ENCODE assay signal across 9 cellular contexts in genomic region chr12:51868821-51869489, GRCh38. TPM values are rescaled to one million over a fixed set of nuclear protein-coding genes. Genes with fewer than 3 reads are reported as not detected.
DNase-seq lines count a peak whose midpoint lies in the region; ATAC-seq and TF ChIP-seq lines count a peak whose summit lies in the region.
"Had no signal": no experiment of that assay in that cellular context is flagged by ENCODE, and none has a peak within 500 bp of the region (broad histone marks: within the 10 kb centered on the region; RNA-seq: fewer than 3 reads in every experiment).

No MANE protein-coding gene starts in this region.

- DNase-seq in CD8-positive, alpha-beta T cell, result no peak
- DNase-seq in NCI-H82 treated with DMSO at 0.1 percent for 48 hours (lab: John Stamatoyannopoulos, UW; ENCODE audit: unreplicated experiment), result peak; percentile 46
- no peak for DNase-seq in Right ventricle myocardium superior
- no peak for DNase-seq in progenitor cell of endocrine pancreas (ENCODE audit: low spot score, unreplicated experiment)
- DNase-seq in SHP77 treated with DMSO at 0.1 percent for 48 hours (lab: John Stamatoyannopoulos, UW), result no peak
- DNase-seq in GM13977 (ENCODE audit: low spot score), result no peak
- DNase-seq in cerebellar nuclear complex (lab: John Stamatoyannopoulos, UW), result no peak
- no peak for DNase-seq in HK-2 (ENCODE audit: unreplicated experiment)
- DNase-seq: stimulated activated CD4-positive, alpha-beta T cell treated with anti-CD3 and anti-CD28 coated beads, Interleukin-1b, Interleukin-23, amount 100 ng/mL, for 48 hours had no signal

- peaks cover 51% of the 10 kb centered on the region for H3K27me3 Mint-ChIP-seq in CD8-positive, alpha-beta T cell (ENCODE audit: low read depth)
- H3K27me3 Mint-ChIP-seq in progenitor cell of endocrine pancreas, result peaks cover 67% of the 10 kb centered on the region

- H3K4me1 Mint-ChIP-seq in CD8-positive, alpha-beta T cell (ENCODE audit: low read depth), result peaks cover 16% of the 10 kb centered on the region
- peaks cover 19% of the 10 kb centered on the region for H3K4me1 Mint-ChIP-seq in progenitor cell of endocrine pancreas (ENCODE audit: low read depth)

- no peak for ATAC-seq in CD8-positive, alpha-beta T cell
- peak; percentile 41 for ATAC-seq in Right ventricle myocardium superior (ENCODE audit: poor library complexity)

- H3K4me3 Mint-ChIP-seq in CD8-positive, alpha-beta T cell, result peak overlapping the region; percentile 32
- peak overlapping the region; percentile 68 for H3K4me3 Mint-ChIP-seq in progenitor cell of endocrine pancreas (ENCODE audit: low read depth)

- H3K36me3 ChIP-seq in CD8-positive, alpha-beta T cell (ENCODE audit: insufficient read depth, low read length), result no peaks in the 10 kb centered on the region

- H3K4me3 ChIP-seq in CD8-positive, alpha-beta T cell (ENCODE audit: low read depth, low read length), result peak overlapping the region; percentile 41

- TF ChIP-seq CTCF in CD8-positive, alpha-beta T cell (IDR thresholded peaks at IDR 0.05), result no peak
- TF ChIP-seq CTCF in progenitor cell of endocrine pancreas (IDR thresholded peaks at IDR 0.05; ENCODE audit: unreplicated experiment) (peak; percentile 12), GM13977 (IDR thresholded peaks at IDR 0.05; ENCODE audit: extremely low read depth, insufficient read depth, missing control alignments) (no peak)

- POLR2A ChIA-PET in CD8-positive, alpha-beta T cell (lab: Charles Lee), result no interaction called here

- no peak overlapping the region for H3K27ac Mint-ChIP-seq in CD8-positive, alpha-beta T cell
- H3K27ac Mint-ChIP-seq in progenitor cell of endocrine pancreas, result no peak overlapping the region

- in situ Hi-C loops in GM13977 (cut with MboI; ENCODE audit: low pct_unique_long_range_greater_than_20kb, low sequenced_read_pairs, unreplicated experiment), result no loop called here

- CTCF ChIA-PET in CD8-positive, alpha-beta T cell (lab: Charles Lee), result no interaction called here

- intact Hi-C loops in CD8-positive, alpha-beta T cell (cut with DNase I, micrococcal nuclease), result no loop called here
- intact Hi-C loops in Right ventricle myocardium superior (cut with DNase I), result no loop called here

- no peaks in the 10 kb centered on the region for H3K9me3 Mint-ChIP-seq in CD8-positive, alpha-beta T cell
- no peaks in the 10 kb centered on the region for H3K9me3 Mint-ChIP-seq in progenitor cell of endocrine pancreas (ENCODE audit: low read depth)

- H3K27me3 ChIP-seq in CD8-positive, alpha-beta T cell (ENCODE audit: insufficient read depth, low read length), result peaks cover 26% of the 10 kb centered on the region

- H3K9me3 ChIP-seq in CD8-positive, alpha-beta T cell (ENCODE audit: low read length), result no peaks in the 10 kb centered on the region

- peaks cover 17% of the 10 kb centered on the region for H3K4me1 ChIP-seq in CD8-positive, alpha-beta T cell (ENCODE audit: insufficient read depth, low read length)

- no peak overlapping the region for H3K27ac ChIP-seq in CD8-positive, alpha-beta T cell (ENCODE audit: low read depth, low read length)

- no peaks in the 10 kb centered on the region for H3K36me3 Mint-ChIP-seq in CD8-positive, alpha-beta T cell
- no peaks in the 10 kb centered on the region for H3K36me3 Mint-ChIP-seq in progenitor cell of endocrine pancreas (ENCODE audit: insufficient read depth)

RNA-seq across cellular contexts. Expression of gene ANKRD33, which starts 18.9 kb away (rescaled TPM):
- not detected for total RNA-seq in CD8-positive, alpha-beta T cell
- not detected for total RNA-seq in Right ventricle myocardium superior
- 0.14 and 0.44 TPM in 2 replicates for total RNA-seq in progenitor cell of endocrine pancreas

RNA-seq across cellular contexts. Expression of gene FIGNL2, which starts 20.4 kb away (rescaled TPM):
- total RNA-seq in CD8-positive, alpha-beta T cell, result 1 to 10 TPM; 1.5 to 1.9 TPM
- total RNA-seq in Right ventricle myocardium superior (0.30 TPM), progenitor cell of endocrine pancreas (44.5 and 46.7 TPM in 2 replicates)

RNA-seq across cellular contexts. Expression of gene ACVRL1, which starts 38.3 kb away (rescaled TPM):
- not detected for total RNA-seq in CD8-positive, alpha-beta T cell
- total RNA-seq in Right ventricle myocardium superior, result 35.1 TPM
- 0.18 TPM in 1 of 2 replicates, not detected in the other for total RNA-seq in progenitor cell of endocrine pancreas

Comparison
In these comparisons a context has a peak if more than half of its experiments do, and no peak if none do; other contexts are left out.
1. RNA of gene FIGNL2, which starts 20.4 kb away (total RNA-seq): 44.5 to 46.7 TPM in progenitor cell of endocrine pancreas; 1.5 to 1.9 TPM in CD8-positive, alpha-beta T cell and 0.30 TPM in Right ventricle myocardium superior (single experiment); every median in the first group is over 10 times any median in the second.
2. RNA of gene ACVRL1, which starts 38.3 kb away (total RNA-seq): 35.1 TPM in Right ventricle myocardium superior (single experiment); 0.18 TPM in progenitor cell of endocrine pancreas and not detected in CD8-positive, alpha-beta T cell; every median in the first group is over 10 times any median in the second.